Comparison of ENCODE assay signal across 8 cellular contexts in the genomic region with DNA sequence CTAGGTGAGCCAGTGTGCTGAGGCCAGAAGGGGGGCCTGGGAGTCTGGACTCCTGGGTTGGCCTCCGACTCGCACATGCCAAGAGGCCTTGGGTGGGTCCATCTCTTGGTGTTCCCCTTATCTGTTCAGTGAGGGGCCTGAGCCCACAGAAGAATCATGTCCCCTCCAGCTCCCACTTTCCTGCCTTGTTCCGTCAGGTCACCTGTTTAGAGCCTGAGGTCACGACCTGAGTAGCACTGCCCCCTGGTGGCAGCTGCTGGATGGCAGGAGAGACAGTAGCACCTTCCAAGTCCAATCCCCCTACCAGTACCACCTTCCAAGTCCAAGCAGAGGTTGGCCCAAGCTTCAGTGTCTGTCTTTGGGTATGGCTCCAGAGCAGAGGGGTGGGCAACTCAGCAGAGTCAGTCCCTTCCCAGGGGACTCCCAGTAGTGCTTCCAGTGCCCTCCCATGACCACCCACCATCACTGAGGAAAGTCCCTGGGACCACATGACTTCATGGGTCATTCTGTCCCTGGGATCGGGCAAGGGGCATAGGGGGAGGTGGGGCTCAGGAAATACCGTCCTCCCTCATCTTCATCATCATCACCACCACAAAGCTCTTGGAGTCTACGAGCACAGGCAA.
DNase-seq lines count a peak whose midpoint lies in the region; ATAC-seq and TF ChIP-seq lines count a peak whose summit lies in the region.

No MANE protein-coding gene starts in this region.

- H3K9me3 ChIP-seq in heart right ventricle, result no peaks in the 10 kb centered on the region
- H3K9me3 ChIP-seq in right atrium auricular region, result no peaks in the 10 kb centered on the region

- H3K27ac ChIP-seq in heart right ventricle (no peak overlapping the region), right atrium auricular region (no peak overlapping the region), substantia nigra (ENCODE audit: low read depth, low read length, poor library complexity, severe bottlenecking) (no peak overlapping the region)

- peaks cover 0 to 8% (median 0%) of the 10 kb centered on the region in 7 donors for H3K27me3 ChIP-seq in heart right ventricle
- H3K27me3 ChIP-seq in right atrium auricular region, result no peaks in the 10 kb centered on the region

- DNase-seq in heart right ventricle (no peak), right atrium auricular region (ENCODE audit: low spot score) (no peak), KBM-7 (peak; percentile 48), foreskin fibroblast (no peak), foreskin melanocyte (no peak), substantia nigra (lab: John Stamatoyannopoulos, UW) (no peak)
- peak; percentile 7 to 45 (median 43) for DNase-seq in activated CD8-positive, alpha-beta memory T cell treated with anti-CD3 and anti-CD28 coated beads for 48 hours (ENCODE audit: low read depth in 2 of 3, low spot score in 2 of 3)
- peak; percentile 46 for DNase-seq in stimulated activated CD4-positive, alpha-beta T cell treated with anti-CD3 and anti-CD28 coated beads, Interleukin-4, amount 100 ng/mL, for 24 hours

- intact Hi-C loops in heart right ventricle (cut with DNase I), result no loop called here

- no peak for ATAC-seq in heart right ventricle

- H3K4me3 ChIP-seq in heart right ventricle (no peak overlapping the region), right atrium auricular region (no peak overlapping the region), foreskin fibroblast (ENCODE audit: low read depth in 1 of 2, low read length in 2 of 2) (no peak overlapping the region)

- in situ Hi-C loops in KBM-7 (cut with MboI; ENCODE audit: low pct_unique_long_range_greater_than_20kb, low sequenced_read_pairs), result no loop called here

- 83 to 91% methylated on average over 7 of the region's 7 CpGs for WGBS in heart right ventricle, 2 donors

- H3K4me1 ChIP-seq in heart right ventricle (peaks cover 0 to 8% (median 0%) of the 10 kb centered on the region in 9 donors), right atrium auricular region (peaks cover 0 to 20% of the 10 kb centered on the region in 2 donors)

- H3K36me3 ChIP-seq in heart right ventricle (no peaks in the 10 kb centered on the region), right atrium auricular region (no peaks in the 10 kb centered on the region)

- peak in 8 of 9 donors; percentile 15 to 64 (median 36) for TF ChIP-seq CTCF in heart right ventricle (IDR thresholded peaks at IDR 0.05)
- peak in 1 of 2 donors; percentile 49 for TF ChIP-seq CTCF in right atrium auricular region (IDR thresholded peaks at IDR 0.05)
- peak; percentile 32 for TF ChIP-seq CTCF in foreskin fibroblast (IDR thresholded peaks at IDR 0.05; ENCODE audit: low read depth, low read length)

Comparison
In these comparisons a context has a peak if more than half of its experiments do, and no peak if none do; other contexts are left out.
1. DNase-seq: peak in KBM-7 (single experiment), activated CD8-positive, alpha-beta memory T cell treated with anti-CD3 and anti-CD28 coated beads for 48 hours (3 of 3) and stimulated activated CD4-positive, alpha-beta T cell treated with anti-CD3 and anti-CD28 coated beads, Interleukin-4, amount 100 ng/mL, for 24 hours (single experiment); none in heart right ventricle (0 of 2), right atrium auricular region (single experiment), foreskin fibroblast (0 of 2), foreskin melanocyte (single experiment) and substantia nigra (0 of 49).